In genomic region chr12:123126294-123127144, GRCh38 we compare ENCODE assay signal across 8 cellular contexts. TPM values are rescaled to one million over a fixed set of nuclear protein-coding genes. Genes with fewer than 3 reads are reported as not detected.
DNase-seq lines count a peak whose midpoint lies in the region; ATAC-seq and TF ChIP-seq lines count a peak whose summit lies in the region.

No MANE protein-coding gene starts in this region.

- TF ChIP-seq CTCF in PC-3 (conservative IDR thresholded peaks at IDR 0.05; ENCODE audit: low read depth, low read length) = peak; percentile 50
- TF ChIP-seq CTCF in osteoblast (IDR thresholded peaks at IDR 0.05; ENCODE audit: extremely low read depth, low read depth, low read length) = peak; percentile 62

- in situ Hi-C loops in Caki2 (cut with HindIII; ENCODE audit: low pct_unique_long_range_greater_than_20kb, low sequenced_read_pairs) = no loop called here

- no peaks in the 10 kb centered on the region for H3K9me2 ChIP-seq in PC-3 (replicated peaks; ENCODE audit: low read length)

- WGBS in esophagus, 2 donors = 59 to 70% methylated on average over 5 of the region's 5 CpGs

- H3K4me1 ChIP-seq in PC-3 (ENCODE audit: insufficient read depth, low read length) (peaks cover 19% of the 10 kb centered on the region), esophagus (ENCODE audit: control insufficient read depth in 2 of 2, insufficient read depth in 2 of 2, low read length in 1 of 2) (peaks cover 2 to 9% of the 10 kb centered on the region in 2 donors), osteoblast (ENCODE audit: insufficient read depth, low read length) (peaks cover 31% of the 10 kb centered on the region)

- no TSS peak for BruUV-seq in PC-3 (replicated peaks; lab: Mats Ljungman, UMichigan)

- H3K4me2 ChIP-seq in PC-3 (ENCODE audit: low read length) = peak overlapping the region; percentile 80
- peak overlapping the region; percentile 91 for H3K4me2 ChIP-seq in osteoblast (ENCODE audit: insufficient read depth, low read length)

- CTCF ChIA-PET in PC-3 (lab: Charles Lee) = interaction anchor here (0.6 to 1.1 kb wide), 3 partner anchors 83 to 137 kb away, joined by 3 to 4 read pairs (median 3); no protein-coding TSS in a partner anchor

- H3K36me3 Mint-ChIP-seq in activated CD4-positive, alpha-beta T cell treated with anti-CD3 and anti-CD28 coated beads, Interleukin-2, amount 10 ng/mL, durations not matched to agents 24 days and 14 days (ENCODE audit: low read depth) = no peaks in the 10 kb centered on the region

- H3K4me3 ChIP-seq in PC-3 (ENCODE audit: low read length) (peak overlapping the region; percentile 49; the same call in 1 of the 2 replicates), esophagus (ENCODE audit: low read depth in 1 of 2, low read length in 2 of 2) (no peak overlapping the region), osteoblast (ENCODE audit: insufficient read depth, low read length) (peak overlapping the region; percentile 51)

- peak overlapping the region; percentile 84 for H3K27ac ChIP-seq in PC-3 (ENCODE audit: low read length)
- peak overlapping the region; percentile 9 to 47 for H3K27ac ChIP-seq in esophagus (ENCODE audit: low read depth in 2 of 2, low read length in 1 of 2)
- H3K27ac ChIP-seq in osteoblast (ENCODE audit: low read depth, low read length) = peak overlapping the region; percentile 62

- peak; percentile 92 for DNase-seq in Caki2 (ENCODE audit: low read depth)
- peak; percentile 97 for DNase-seq in PC-3
- peak; percentile 98 for DNase-seq in osteoblast (ENCODE audit: insufficient read length, low spot score, missing footprints)
- no peak for DNase-seq in stimulated activated CD4-positive, alpha-beta T cell treated with anti-CD3 and anti-CD28 coated beads, Interleukin-4, amount 100 ng/mL, for 24 hours
- no peak for DNase-seq in cerebellar cortex (ENCODE audit: low spot score)
- no peak for DNase-seq in activated CD4-positive, alpha-beta T cell treated with anti-CD3 and anti-CD28 coated beads, Interleukin-2, amount 10 ng/mL, durations not matched to agents 24 days and 14 days

- no peaks in the 10 kb centered on the region for H3K27me3 Mint-ChIP-seq in activated CD4-positive, alpha-beta T cell treated with anti-CD3 and anti-CD28 coated beads, Interleukin-2, amount 10 ng/mL, durations not matched to agents 24 days and 14 days

- ATAC-seq in PC-3 = peak; percentile 99
- no peak for ATAC-seq in activated CD4-positive, CD25-positive, alpha-beta regulatory T cell treated with anti-CD3 and anti-CD28 coated beads, Interleukin-2, amount 50 U/mL, for 24 hours

- no peak overlapping the region for H3K27ac Mint-ChIP-seq in activated CD4-positive, alpha-beta T cell treated with anti-CD3 and anti-CD28 coated beads, Interleukin-2, amount 10 ng/mL, durations not matched to agents 24 days and 14 days

- peak overlapping the region; percentile 42 for H3K9ac ChIP-seq in PC-3 (ENCODE audit: low read length)

- H3K36me3 ChIP-seq in PC-3 (ENCODE audit: low read depth, low read length) = no peaks in the 10 kb centered on the region
- no peaks in the 10 kb centered on the region for H3K36me3 ChIP-seq in esophagus (ENCODE audit: control insufficient read depth in 2 of 2, insufficient read depth in 2 of 2, low read length in 1 of 2)
- H3K36me3 ChIP-seq in osteoblast (ENCODE audit: insufficient read depth, low read length) = no peaks in the 10 kb centered on the region

- intact Hi-C loops in PC-3 (cut with micrococcal nuclease) = loop anchor here (1.0 kb wide), 1 partner anchor 83 kb away; no protein-coding TSS in a partner anchor
- intact Hi-C loops in activated CD4-positive, alpha-beta T cell treated with anti-CD3 and anti-CD28 coated beads, Interleukin-2, amount 10 ng/mL, durations not matched to agents 24 days and 14 days (cut with micrococcal nuclease) = no loop called here

- H3K27me3 ChIP-seq in PC-3 (ENCODE audit: low read length) = no peaks in the 10 kb centered on the region
- H3K27me3 ChIP-seq in esophagus (ENCODE audit: control insufficient read depth in 1 of 2, insufficient read depth in 2 of 2, low read length in 2 of 2) = no peaks in the 10 kb centered on the region
- H3K27me3 ChIP-seq in osteoblast (ENCODE audit: insufficient read depth, low read length) = no peaks in the 10 kb centered on the region

- H4K20me1 ChIP-seq in PC-3 (ENCODE audit: low read length) (no peaks in the 10 kb centered on the region), osteoblast (ENCODE audit: insufficient read depth, low read length) (no peaks in the 10 kb centered on the region)

- H3K4me3 Mint-ChIP-seq in activated CD4-positive, alpha-beta T cell treated with anti-CD3 and anti-CD28 coated beads, Interleukin-2, amount 10 ng/mL, durations not matched to agents 24 days and 14 days = no peak overlapping the region

- no peaks in the 10 kb centered on the region for H3K9me3 ChIP-seq in PC-3 (ENCODE audit: low read length)
- H3K9me3 ChIP-seq in esophagus (ENCODE audit: control insufficient read depth in 2 of 2, insufficient read depth in 1 of 2, low read depth in 1 of 2, low read length in 1 of 2) = no peaks in the 10 kb centered on the region
- H3K9me3 ChIP-seq in osteoblast (ENCODE audit: low read depth, low read length) = no peaks in the 10 kb centered on the region

- H3F3A ChIP-seq in PC-3 (ENCODE audit: low read length, unreplicated experiment) = no peaks in the 10 kb centered on the region

- peaks cover 25% of the 10 kb centered on the region for H3K4me1 Mint-ChIP-seq in activated CD4-positive, alpha-beta T cell treated with anti-CD3 and anti-CD28 coated beads, Interleukin-2, amount 10 ng/mL, durations not matched to agents 24 days and 14 days

- H3K9me3 Mint-ChIP-seq in activated CD4-positive, alpha-beta T cell treated with anti-CD3 and anti-CD28 coated beads, Interleukin-2, amount 10 ng/mL, durations not matched to agents 24 days and 14 days = no peaks in the 10 kb centered on the region

- POLR2A ChIA-PET in PC-3 (lab: Charles Lee; ENCODE audit: unreplicated experiment) = interaction anchor here (0.6 kb wide), 1 partner anchor 336 kb away, joined by 3 read pairs; no protein-coding TSS in a partner anchor

- no peak overlapping the region for H2AFZ ChIP-seq in PC-3 (ENCODE audit: low read length)
- H2AFZ ChIP-seq in osteoblast (ENCODE audit: low read length) = peak overlapping the region; percentile 71

- H3K79me2 ChIP-seq in PC-3 (ENCODE audit: low read length) = peaks cover 4% of the 10 kb centered on the region; the same call in 1 of the 2 replicates
- H3K79me2 ChIP-seq in osteoblast (ENCODE audit: insufficient read depth, low read length) = peaks cover 12% of the 10 kb centered on the region

RNA-seq across cellular contexts. Expression of gene PITPNM2, which starts 24.4 kb away (rescaled TPM):
- total RNA-seq in Caki2 (2014; rRNA removed; shearing (Covaris generic); ENCODE audit: low replicate concordance) = 4.7 and 8.0 TPM in 2 replicates
- total RNA-seq in PC-3 (2014; rRNA removed) (5.6 and 8.1 TPM in 2 replicates), osteoblast (3.3 and 6.5 TPM in 2 replicates)
- polyA plus RNA-seq in esophagus = 1 to 10 TPM; 4.1 to 7.8 TPM
- 19.0 and 19.2 TPM in 2 replicates for total RNA-seq in activated CD4-positive, alpha-beta T cell treated with anti-CD3 and anti-CD28 coated beads, Interleukin-2, amount 10 ng/mL, durations not matched to agents 24 days and 14 days

Comparison
In these comparisons a context has a peak if more than half of its experiments do, and no peak if none do; other contexts are left out.
1. DNase-seq: peak in Caki2 (single experiment), PC-3 (single experiment) and osteoblast (single experiment); none in stimulated activated CD4-positive, alpha-beta T cell treated with anti-CD3 and anti-CD28 coated beads, Interleukin-4, amount 100 ng/mL, for 24 hours (single experiment), cerebellar cortex (single experiment) and activated CD4-positive, alpha-beta T cell treated with anti-CD3 and anti-CD28 coated beads, Interleukin-2, amount 10 ng/mL, durations not matched to agents 24 days and 14 days (single experiment).
2. H3K27ac ChIP-seq: peak in every context shown above with its lines; median percentile 84 in PC-3; 62 in osteoblast; 28 in esophagus.
3. H3K4me3 ChIP-seq: peak in PC-3 (single experiment) and osteoblast (single experiment); none in esophagus (0 of 2).